ENCODE assay signal across 15 cellular contexts in the genomic region with DNA sequence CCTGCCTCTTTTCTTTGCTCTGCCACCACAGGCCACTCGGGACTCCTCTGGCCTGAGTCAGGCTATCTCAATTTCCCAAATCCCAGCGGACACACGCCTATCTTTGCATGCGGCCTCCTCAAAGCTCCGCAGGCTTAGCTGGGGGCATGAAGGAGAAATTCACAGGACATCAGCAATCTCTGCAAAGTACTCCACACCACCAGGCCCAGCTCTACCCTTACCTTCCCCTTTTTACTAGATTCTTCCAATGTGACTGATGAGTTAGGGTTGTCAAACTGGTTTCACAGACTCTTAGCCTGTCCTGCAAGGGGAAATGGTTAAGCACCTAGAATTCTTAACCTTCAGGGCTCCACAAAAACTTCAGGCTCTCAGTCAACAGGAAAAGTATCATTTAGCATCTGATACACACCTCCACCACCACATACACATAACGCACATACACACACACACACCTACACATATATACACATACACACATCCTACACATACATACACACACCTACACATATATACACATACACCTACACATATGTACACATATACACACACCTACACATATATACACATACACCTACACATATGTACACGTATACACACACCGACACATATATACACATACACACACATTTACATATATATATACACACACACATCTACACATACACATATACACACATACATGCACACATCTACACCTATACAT.
A peak's percentile ranks its signal among the peaks of the same experiment; 100 is the strongest.
DNase-seq lines count a peak whose midpoint lies in the region; ATAC-seq and TF ChIP-seq lines count a peak whose summit lies in the region.
"Had no signal": no experiment of that assay in that cellular context is flagged by ENCODE, and none has a peak within 500 bp of the region (broad histone marks: within the 10 kb centered on the region; RNA-seq: fewer than 3 reads in every experiment).

No MANE protein-coding gene starts in this region.

- H3K9me3 ChIP-seq in IMR-90 (ENCODE audit: control insufficient read depth, insufficient read depth, low read length) = no peaks in the 10 kb centered on the region
- H3K9me3 ChIP-seq in neuronal stem cell (replicated peaks in 1 of 2; ENCODE audit: control insufficient read depth in 2 of 2, insufficient read depth in 1 of 2, low read depth in 1 of 2, low read length in 2 of 2) = peaks cover 0 to 2% of the 10 kb centered on the region in 2 donors
- H3K9me3 ChIP-seq in CD8-positive, alpha-beta T cell (ENCODE audit: low read length) = no peaks in the 10 kb centered on the region
- H3K9me3 ChIP-seq in neural progenitor cell (ENCODE audit: low read depth) = no peaks in the 10 kb centered on the region

- H3K4ac ChIP-seq in IMR-90 (ENCODE audit: low read depth, low read length) (peak overlapping the region; percentile 12; the same call in 1 of the 2 replicates), neuronal stem cell (ENCODE audit: low read length) (no peak overlapping the region)

- DNase-seq in ELF-1 (ENCODE audit: low read depth, low spot score) (peak; percentile 71), IMR-90 (no peak), epithelial cell of esophagus (ENCODE audit: low read depth) (peak; percentile 80), neuronal stem cell (ENCODE audit: low spot score) (no peak), neural progenitor cell (ENCODE audit: low spot score) (no peak)
- no peak for DNase-seq in activated T-cell treated with anti-CD3 and anti-CD28 coated beads, Interleukin-2, amount 50 U/mL, for 1 hour
- no peak for DNase-seq in CD8-positive, alpha-beta T cell
- DNase-seq: AML-193; CD4-positive, CD25-positive, alpha-beta regulatory T cell; MV-4-11; NCI-H1417 treated with DMSO at 0.1 percent for 48 hours; NCI-H2029; NCI-H69 had no signal

- H2AFZ ChIP-seq in IMR-90 (replicated peaks; ENCODE audit: low read length, poor library complexity) (peak overlapping the region; percentile 5), neuronal stem cell (ENCODE audit: low read length) (peak overlapping the region; percentile 13), neural progenitor cell (replicated peaks) (no peak overlapping the region)

- H3K4me1 ChIP-seq in IMR-90 (ENCODE audit: control insufficient read depth, insufficient read depth, low read length) = peaks cover 3% of the 10 kb centered on the region; the same call in 1 of the 2 replicates
- no peaks in the 10 kb centered on the region for H3K4me1 ChIP-seq in neuronal stem cell (ENCODE audit: control insufficient read depth in 2 of 2, insufficient read depth in 1 of 2, low read depth in 1 of 2, low read length in 2 of 2)
- no peaks in the 10 kb centered on the region for H3K4me1 ChIP-seq in CD8-positive, alpha-beta T cell (ENCODE audit: insufficient read depth, low read length)
- no peaks in the 10 kb centered on the region for H3K4me1 ChIP-seq in neural progenitor cell

- H3K9me3 Mint-ChIP-seq in CD8-positive, alpha-beta T cell = no peaks in the 10 kb centered on the region
- H3K9me3 Mint-ChIP-seq in neural progenitor cell = peaks cover 2% of the 10 kb centered on the region
- H3K9me3 Mint-ChIP-seq: CD4-positive, CD25-positive, alpha-beta regulatory T cell had no signal

- H2BK20ac ChIP-seq in IMR-90 (ENCODE audit: low read depth, low read length) = no peak overlapping the region

- H2AK9ac ChIP-seq in IMR-90 (replicated peaks; ENCODE audit: low read depth, low read length, poor library complexity) = no peak overlapping the region

- no peak overlapping the region for H3K14ac ChIP-seq in IMR-90 (replicated peaks; ENCODE audit: low read depth, low read length)
- H3K14ac ChIP-seq in neuronal stem cell (ENCODE audit: low read length) = no peak overlapping the region

- TF ChIP-seq CTCF in IMR-90 (conservative IDR thresholded peaks at IDR 0.05; ENCODE audit: low read depth, low read length) = no peak
- no peak for TF ChIP-seq CTCF in epithelial cell of esophagus (IDR thresholded peaks at IDR 0.05; ENCODE audit: insufficient read depth, low read depth, low read length, missing control alignments)
- TF ChIP-seq CTCF in CD8-positive, alpha-beta T cell (IDR thresholded peaks at IDR 0.05) = no peak
- no peak for TF ChIP-seq CTCF in neural progenitor cell (IDR thresholded peaks at IDR 0.05)

- H4K20me1 ChIP-seq in IMR-90 (ENCODE audit: insufficient read depth, low read length) (no peaks in the 10 kb centered on the region), neural progenitor cell (ENCODE audit: low read depth) (no peaks in the 10 kb centered on the region)

- H2BK5ac ChIP-seq in IMR-90 (ENCODE audit: low read depth, low read length, poor library complexity, severe bottlenecking) (peak overlapping the region; percentile 23), neuronal stem cell (ENCODE audit: low read length) (no peak overlapping the region)

- intact Hi-C loops in IMR-90 (cut with micrococcal nuclease) = loop anchor here (10.0 kb wide), 2 partner anchors 116 to 676 kb away; no protein-coding TSS in a partner anchor
- intact Hi-C loops in CD8-positive, alpha-beta T cell (cut with DNase I, micrococcal nuclease) = loop anchor here in 1 of 2 experiments (10.0 kb wide), 2 partner anchors 236 to 366 kb away; partner anchors contain the start of gene CAMK2D

- no TSS peak for BruUV-seq in IMR-90 (replicated peaks; lab: Mats Ljungman, UMichigan)

- no peak for TF ChIP-seq POLR2A in IMR-90 (IDR thresholded peaks at IDR 0.05; ENCODE audit: low read depth, low read length)

- H3K56ac ChIP-seq in IMR-90 (ENCODE audit: extremely low read depth, insufficient read depth, low read length) = no peak overlapping the region

- H3K4me2 ChIP-seq in IMR-90 (ENCODE audit: low read depth, low read length) = no peak overlapping the region
- no peak overlapping the region for H3K4me2 ChIP-seq in neuronal stem cell (ENCODE audit: insufficient read depth, low read length, poor library complexity, severe bottlenecking)
- H3K4me2 ChIP-seq in neural progenitor cell = no peak overlapping the region

- H2BK15ac ChIP-seq in IMR-90 (ENCODE audit: low read depth, low read length) (peak overlapping the region; percentile 17; the same call in 1 of the 3 replicates), neuronal stem cell (ENCODE audit: low read length) (no peak overlapping the region)

- ATAC-seq in IMR-90 (ENCODE audit: low read depth) = no peak
- ATAC-seq in CD8-positive, alpha-beta T cell = no peak
- ATAC-seq: Right ventricle myocardium inferior, SK-N-SH treated with all-trans-retinoic acid at 6 μM for 48 hours had no signal

- no peak overlapping the region for H4K5ac ChIP-seq in IMR-90 (ENCODE audit: low read depth, low read length)

- no peak overlapping the region for H3K27ac Mint-ChIP-seq in CD8-positive, alpha-beta T cell
- no peak overlapping the region for H3K27ac Mint-ChIP-seq in neural progenitor cell
- H3K27ac Mint-ChIP-seq: CD4-positive, CD25-positive, alpha-beta regulatory T cell had no signal

- H3F3A ChIP-seq in neural progenitor cell (ENCODE audit: low read depth) = no peaks in the 10 kb centered on the region

- H3K4me3 ChIP-seq in IMR-90 (ENCODE audit: insufficient read depth, low read depth, low read length) (no peak overlapping the region), epithelial cell of esophagus (ENCODE audit: low read length) (no peak overlapping the region), neuronal stem cell (ENCODE audit: low read length in 2 of 2) (no peak overlapping the region), neural progenitor cell (no peak overlapping the region)
- H3K4me3 ChIP-seq in CD8-positive, alpha-beta T cell (ENCODE audit: low read depth, low read length) = no peak overlapping the region

- no peak overlapping the region for H3K27ac ChIP-seq in IMR-90 (ENCODE audit: insufficient read depth, low read length)
- H3K27ac ChIP-seq in neuronal stem cell (replicated peaks; ENCODE audit: low read length) = no peak overlapping the region
- H3K27ac ChIP-seq in CD8-positive, alpha-beta T cell (ENCODE audit: low read depth, low read length) = no peak overlapping the region
- H3K27ac ChIP-seq in neural progenitor cell = no peak overlapping the region

- in situ Hi-C loops in IMR-90 (cut with MboI; ENCODE audit: low sequenced_read_pairs) = loop anchor here (5.0 to 10.0 kb wide), 2 partner anchors 496 to 984 kb away; no protein-coding TSS in a partner anchor

- no peak overlapping the region for H3K4me3 Mint-ChIP-seq in CD8-positive, alpha-beta T cell
- H3K4me3 Mint-ChIP-seq in neural progenitor cell = no peak overlapping the region
- H3K4me3 Mint-ChIP-seq: CD4-positive, CD25-positive, alpha-beta regulatory T cell had no signal

- H3K79me1 ChIP-seq in IMR-90 (ENCODE audit: low read depth in 1 of 2, low read length in 2 of 2) (no peaks in the 10 kb centered on the region), neuronal stem cell (ENCODE audit: low read depth, low read length) (no peaks in the 10 kb centered on the region)

- POLR2A ChIA-PET in IMR-90 (lab: Charles Lee; ENCODE audit: unreplicated experiment) = no interaction called here
- POLR2A ChIA-PET in CD8-positive, alpha-beta T cell (lab: Charles Lee) = no interaction called here

- H2BK120ac ChIP-seq in IMR-90 (ENCODE audit: low read depth, low read length) = no peak overlapping the region
- no peak overlapping the region for H2BK120ac ChIP-seq in neuronal stem cell (ENCODE audit: low read depth, low read length)

- H4K91ac ChIP-seq in IMR-90 (ENCODE audit: insufficient read depth, low read depth, low read length) = no peak overlapping the region
- no peak overlapping the region for H4K91ac ChIP-seq in neuronal stem cell (ENCODE audit: low read depth, low read length, poor library complexity)

- no peaks in the 10 kb centered on the region for H3K4me1 Mint-ChIP-seq in CD8-positive, alpha-beta T cell (ENCODE audit: low read depth)
- H3K4me1 Mint-ChIP-seq in neural progenitor cell = no peaks in the 10 kb centered on the region

- H3K36me3 ChIP-seq in IMR-90 (ENCODE audit: control insufficient read depth, insufficient read depth, low read length) = no peaks in the 10 kb centered on the region
- peaks cover 0 to 2% of the 10 kb centered on the region in 2 donors for H3K36me3 ChIP-seq in neuronal stem cell (replicated peaks in 1 of 2; ENCODE audit: control insufficient read depth in 2 of 2, insufficient read depth in 2 of 2, low read length in 2 of 2)
- no peaks in the 10 kb centered on the region for H3K36me3 ChIP-seq in CD8-positive, alpha-beta T cell (ENCODE audit: insufficient read depth, low read length)
- H3K36me3 ChIP-seq in neural progenitor cell = no peaks in the 10 kb centered on the region

- H3K27me3 Mint-ChIP-seq in CD8-positive, alpha-beta T cell (ENCODE audit: low read depth) = no peaks in the 10 kb centered on the region
- H3K27me3 Mint-ChIP-seq in neural progenitor cell (ENCODE audit: insufficient read depth, low read depth) = no peaks in the 10 kb centered on the region

- dilution Hi-C loops in IMR-90 (cut with HindIII; ENCODE audit: low sequenced_read_pairs, unreplicated experiment) = no loop called here

- H3K79me2 ChIP-seq in neural progenitor cell (ENCODE audit: low read depth) = no peaks in the 10 kb centered on the region

- CTCF ChIA-PET in IMR-90 (lab: Yijun Ruan, JAX) = no interaction called here
- CTCF ChIA-PET in CD8-positive, alpha-beta T cell (lab: Charles Lee) = interaction anchor here (1.2 kb wide), 1 partner anchor 12 kb away, joined by 3 read pairs; no protein-coding TSS in a partner anchor

- no peak for TF ChIP-seq RAD21 in IMR-90 (IDR thresholded peaks at IDR 0.05; ENCODE audit: low read length)

- H3K18ac ChIP-seq in IMR-90 (ENCODE audit: low read depth, low read length) (no peak overlapping the region), neuronal stem cell (ENCODE audit: low read length) (no peak overlapping the region)

- H3K9me1 ChIP-seq in IMR-90 (ENCODE audit: insufficient read depth, low read length) = no peaks in the 10 kb centered on the region

- H2AK5ac ChIP-seq in IMR-90 (ENCODE audit: low read depth, low read length) (peak overlapping the region; percentile 43; the same call in 1 of the 2 replicates), neuronal stem cell (ENCODE audit: low read depth, low read length) (no peak overlapping the region)

- no peak overlapping the region for H3K23ac ChIP-seq in IMR-90 (ENCODE audit: low read depth, low read length)
- no peak overlapping the region for H3K23ac ChIP-seq in neuronal stem cell (ENCODE audit: low read depth, low read length, poor library complexity)

- no peaks in the 10 kb centered on the region for H3K27me3 ChIP-seq in IMR-90 (ENCODE audit: control insufficient read depth, insufficient read depth, low read length)
- no peaks in the 10 kb centered on the region for H3K27me3 ChIP-seq in neuronal stem cell (ENCODE audit: control insufficient read depth in 3 of 3, insufficient read depth in 3 of 3, low read depth in 1 of 3, low read length in 3 of 3)
- no peaks in the 10 kb centered on the region for H3K27me3 ChIP-seq in CD8-positive, alpha-beta T cell (ENCODE audit: insufficient read depth, low read length)
- H3K27me3 ChIP-seq in neural progenitor cell = no peaks in the 10 kb centered on the region

- 100% methylated on average over 2 of the region's 8 CpGs; no CpG with 5 or more reads in 1 of the 2 experiments for WGBS in IMR-90 (ENCODE audit: extremely low coverage in 2 of 2, insufficient read length in 1 of 2), 2 experiments
- WGBS in neuronal stem cell (ENCODE audit: extremely low coverage in 2 of 2, insufficient read length in 2 of 2, insufficient replicate concordance in 1 of 2), 2 donors = 100% methylated on average over 1 to 3 of the region's 8 CpGs

- H3K9ac ChIP-seq in IMR-90 (ENCODE audit: low read depth, low read length) (no peak overlapping the region), neuronal stem cell (ENCODE audit: low read depth, low read length, poor library complexity) (no peak overlapping the region), neural progenitor cell (no peak overlapping the region)

- H4K8ac ChIP-seq in IMR-90 (ENCODE audit: low read depth in 2 of 2, low read length in 2 of 2) = no peak overlapping the region
- H4K8ac ChIP-seq in neuronal stem cell (ENCODE audit: low read depth, low read length) = no peak overlapping the region

- H3K36me3 Mint-ChIP-seq in CD8-positive, alpha-beta T cell = no peaks in the 10 kb centered on the region
- H3K36me3 Mint-ChIP-seq in neural progenitor cell = no peaks in the 10 kb centered on the region
- H3K36me3 Mint-ChIP-seq: CD4-positive, CD25-positive, alpha-beta regulatory T cell had no signal

- H2BK12ac ChIP-seq in neuronal stem cell (ENCODE audit: low read length) = no peak overlapping the region

Comparison
In these comparisons a context has a peak if more than half of its experiments do, and no peak if none do; other contexts are left out.
1. DNase-seq: peak in ELF-1 (single experiment) and epithelial cell of esophagus (single experiment); none in IMR-90 (single experiment), neuronal stem cell (single experiment), activated T-cell treated with anti-CD3 and anti-CD28 coated beads, Interleukin-2, amount 50 U/mL, for 1 hour (single experiment), CD8-positive, alpha-beta T cell (0 of 7) and neural progenitor cell (single experiment).